8 cellular contexts compared by ENCODE assay signal in the genomic region with DNA sequence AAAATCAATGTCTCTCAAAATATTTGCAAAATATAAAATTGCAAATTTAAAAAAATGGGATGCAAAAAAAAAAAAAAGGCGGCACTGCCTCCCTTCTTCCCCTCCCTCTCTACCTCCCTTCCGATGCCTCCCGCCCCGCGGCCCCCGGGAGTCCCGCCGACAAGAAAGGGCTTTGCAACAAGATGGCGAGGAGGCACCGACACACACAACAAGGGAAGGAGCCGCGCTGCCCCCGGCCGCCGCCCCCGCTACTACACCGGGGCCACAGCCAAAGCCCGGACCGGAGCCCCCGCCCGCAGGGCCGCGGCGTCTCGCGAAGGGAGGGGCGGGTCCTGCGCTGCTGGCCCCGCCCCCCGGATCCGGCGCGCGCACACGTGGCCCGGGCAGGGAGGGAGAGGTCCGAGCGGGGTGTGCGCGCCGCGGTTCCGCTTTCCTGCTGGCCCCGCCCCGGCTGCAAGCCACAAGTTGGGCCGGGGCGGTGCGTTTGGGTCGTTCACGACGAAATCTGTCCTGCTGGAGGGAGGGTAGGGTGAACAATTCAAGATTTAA. TPM values are rescaled to one million over a fixed set of nuclear protein-coding genes. Genes with fewer than 3 reads are reported as not detected.
A peak's percentile ranks its signal among the peaks of the same experiment; 100 is the strongest.
DNase-seq lines count a peak whose midpoint lies in the region; ATAC-seq and TF ChIP-seq lines count a peak whose summit lies in the region.

A gene with protein sequence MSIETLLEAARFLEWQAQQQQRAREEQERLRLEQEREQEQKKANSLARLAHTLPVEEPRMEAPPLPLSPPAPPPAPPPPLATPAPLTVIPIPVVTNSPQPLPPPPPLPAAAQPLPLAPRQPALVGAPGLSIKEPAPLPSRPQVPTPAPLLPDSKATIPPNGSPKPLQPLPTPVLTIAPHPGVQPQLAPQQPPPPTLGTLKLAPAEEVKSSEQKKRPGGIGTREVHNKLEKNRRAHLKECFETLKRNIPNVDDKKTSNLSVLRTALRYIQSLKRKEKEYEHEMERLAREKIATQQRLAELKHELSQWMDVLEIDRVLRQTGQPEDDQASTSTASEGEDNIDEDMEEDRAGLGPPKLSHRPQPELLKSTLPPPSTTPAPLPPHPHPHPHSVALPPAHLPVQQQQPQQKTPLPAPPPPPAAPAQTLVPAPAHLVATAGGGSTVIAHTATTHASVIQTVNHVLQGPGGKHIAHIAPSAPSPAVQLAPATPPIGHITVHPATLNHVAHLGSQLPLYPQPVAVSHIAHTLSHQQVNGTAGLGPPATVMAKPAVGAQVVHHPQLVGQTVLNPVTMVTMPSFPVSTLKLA (minus strand): TSS at position 184 of the 549 bp plus-strand sequence. CDS start 348 bp downstream, outside the sequence.

- H3K27me3 ChIP-seq in fibroblast of lung (ENCODE audit: control insufficient read depth, insufficient read depth, low read length), result no peaks in the 10 kb centered on the region

- no peaks in the 10 kb centered on the region for H4K20me1 ChIP-seq in fibroblast of lung (ENCODE audit: control insufficient read depth, extremely low read depth, insufficient read depth, low read length)

- peak within 1 kb of the TSS; percentile 87 to 100 (median 94) for H3K4me3 ChIP-seq in fibroblast of lung (replicated peaks in 1 of 4; ENCODE audit: control extremely low read depth in 1 of 4, insufficient read depth in 1 of 4, low read depth in 3 of 4, low read length in 4 of 4)

- peak within 1 kb of the TSS; percentile 93 to 99 for H3K27ac Mint-ChIP-seq in natural killer cell
- H3K27ac Mint-ChIP-seq in stimulated activated naive B cell treated with anti-CD40 and anti-IgM and Interleukin-4, amounts not matched to agents 10 μg/mL and 1 μg/mL and 100 μg/mL, for 72 hours, result peak within 1 kb of the TSS; percentile 99

- H3K36me3 ChIP-seq in KOPT-K1 (ENCODE audit: insufficient read depth, low read length), result no peaks in the 10 kb centered on the region
- H3K36me3 ChIP-seq in fibroblast of lung (ENCODE audit: control insufficient read depth, insufficient read depth, low read length), result no peaks in the 10 kb centered on the region

- peaks cover 29 to 59% of the 10 kb centered on the region in 2 donors for H3K4me1 Mint-ChIP-seq in natural killer cell
- H3K4me1 Mint-ChIP-seq in stimulated activated naive B cell treated with anti-CD40 and anti-IgM and Interleukin-4, amounts not matched to agents 10 μg/mL and 1 μg/mL and 100 μg/mL, for 72 hours, result peaks cover 48 to 57% of the 10 kb centered on the region in 2 donors

- H3K27me3 Mint-ChIP-seq in natural killer cell (ENCODE audit: low read depth in 2 of 2), result no peaks in the 10 kb centered on the region
- no peaks in the 10 kb centered on the region for H3K27me3 Mint-ChIP-seq in stimulated activated naive B cell treated with anti-CD40 and anti-IgM and Interleukin-4, amounts not matched to agents 10 μg/mL and 1 μg/mL and 100 μg/mL, for 72 hours

- intact Hi-C loops in natural killer cell (cut with micrococcal nuclease), result loop anchor here (1.0 to 5.0 kb wide), 3 partner anchors 8 to 684 kb away; a partner anchor contains a TSS

- H3K4me3 Mint-ChIP-seq in natural killer cell, result peak within 1 kb of the TSS; percentile 97
- H3K4me3 Mint-ChIP-seq in stimulated activated naive B cell treated with anti-CD40 and anti-IgM and Interleukin-4, amounts not matched to agents 10 μg/mL and 1 μg/mL and 100 μg/mL, for 72 hours, result peak within 1 kb of the TSS; percentile 85 to 90

- DNase-seq in DMS53 treated with DMSO at 0.1 percent for 48 hours (lab: John Stamatoyannopoulos, UW; ENCODE audit: unreplicated experiment) (peak; percentile 81), RKO (ENCODE audit: low spot score) (peak; percentile 94), fibroblast of lung (ENCODE audit: low read depth in 2 of 2) (peak; percentile 93 to 96), natural killer cell (peak; percentile 95)
- DNase-seq in activated T-helper 1 cell treated with anti-CD3 and anti-CD28 coated beads, Interleukin-2, amount 50 U/mL, for 16 hours (ENCODE audit: low read depth in 1 of 2, low spot score in 1 of 2), result peak; percentile 89 to 94
- DNase-seq in stimulated activated naive B cell treated with anti-CD40 and anti-IgM and Interleukin-4, amounts not matched to agents 10 μg/mL and 1 μg/mL and 100 μg/mL, for 72 hours, result peak; percentile 93

- peak within 1 kb of the TSS; percentile 100 for H3K9ac ChIP-seq in fibroblast of lung (ENCODE audit: insufficient read depth, low read length)

- H3K9me3 ChIP-seq in KOPT-K1 (ENCODE audit: insufficient read depth, low read length, poor library complexity, severe bottlenecking) (no peaks in the 10 kb centered on the region), fibroblast of lung (ENCODE audit: control insufficient read depth, insufficient read depth, low read depth, low read length) (no peaks in the 10 kb centered on the region)

- H3K27ac ChIP-seq in KOPT-K1 (ENCODE audit: low read depth, low read length, poor library complexity, severe bottlenecking) (peak within 1 kb of the TSS; percentile 72), fibroblast of lung (ENCODE audit: insufficient read depth, low read length) (peak within 1 kb of the TSS; percentile 100)

- H3K36me3 Mint-ChIP-seq in natural killer cell, result no peaks in the 10 kb centered on the region
- H3K36me3 Mint-ChIP-seq in stimulated activated naive B cell treated with anti-CD40 and anti-IgM and Interleukin-4, amounts not matched to agents 10 μg/mL and 1 μg/mL and 100 μg/mL, for 72 hours, result peaks cover 8 to 11% of the 10 kb centered on the region in 2 donors

- peaks cover 46% of the 10 kb centered on the region for H3K4me1 ChIP-seq in fibroblast of lung (ENCODE audit: control insufficient read depth, extremely low read depth, insufficient read depth, low read length)

- ATAC-seq in GM21737 (IDR thresholded peaks at IDR 0.05; ENCODE audit: unreplicated experiment) (peak; percentile 27), natural killer cell (peak; percentile 49 to 78 (median 60))
- peak; percentile 33 to 53 for ATAC-seq in stimulated activated naive B cell treated with anti-CD40 and anti-IgM and Interleukin-4, amounts not matched to agents 10 μg/mL and 1 μg/mL and 100 μg/mL, for 72 hours (replicated peaks)

- peak within 1 kb of the TSS; percentile 26 for H2AFZ ChIP-seq in fibroblast of lung (ENCODE audit: low read length)

- peaks cover 27% of the 10 kb centered on the region for H3K79me2 ChIP-seq in fibroblast of lung (ENCODE audit: control insufficient read depth, insufficient read depth, low read length)

- H3K9me3 Mint-ChIP-seq in natural killer cell, result no peaks in the 10 kb centered on the region
- no peaks in the 10 kb centered on the region for H3K9me3 Mint-ChIP-seq in stimulated activated naive B cell treated with anti-CD40 and anti-IgM and Interleukin-4, amounts not matched to agents 10 μg/mL and 1 μg/mL and 100 μg/mL, for 72 hours

- H3K4me2 ChIP-seq in fibroblast of lung (ENCODE audit: extremely low read depth, insufficient read depth, low read length), result peak within 1 kb of the TSS; percentile 80

- no peak for TF ChIP-seq CTCF in fibroblast of lung (conservative IDR thresholded peaks at IDR 0.05 in 1 of 2, IDR thresholded peaks at IDR 0.05 in 1 of 2; ENCODE audit: low read depth in 1 of 2, low read length in 2 of 2)
- no peak for TF ChIP-seq CTCF in natural killer cell (IDR thresholded peaks at IDR 0.05)

RNA-seq across cellular contexts. Expression of the gene that starts here (rescaled TPM):
- total RNA-seq in fibroblast of lung (4.9 and 8.4 TPM in 2 replicates), natural killer cell (100 to 1,000 TPM in 1 of 3 donors, 10 to 100 TPM in 2; 72.3 to 108 (median 77.6) TPM)
- 1.7 and 2.2 TPM in 2 replicates for polyA plus RNA-seq in fibroblast of lung
- polyA plus RNA-seq in fibroblast of lung (2012), result 11.3 and 12.2 TPM in 2 replicates
- polyA minus RNA-seq in fibroblast of lung (ENCODE audit: low replicate concordance), result 15.8 and 17.1 TPM in 2 replicates

Comparison
In these comparisons a context has a peak if more than half of its experiments do, and no peak if none do; other contexts are left out.
1. Peak in every context shown above with its lines: DNase-seq, ATAC-seq, H3K4me3 ChIP-seq and H3K27ac ChIP-seq.